In genomic region chr2:201116115-201116958, GRCh38 we compare ENCODE assay signal across 8 cellular contexts. TPM values are rescaled to one million over a fixed set of nuclear protein-coding genes. Genes with fewer than 3 reads are reported as not detected.
DNase-seq lines count a peak whose midpoint lies in the region; ATAC-seq, FAIRE-seq and TF ChIP-seq lines count a peak whose summit lies in the region.

Gene CFLAR (plus strand): TSS chr2:201116164. CDS start chr2:201129866, 13,702 bp downstream.

- H4K20me1 ChIP-seq in DND-41 (ENCODE audit: insufficient read depth, low read length), result no peaks in the 10 kb centered on the region

- DNase-seq in DND-41 (peak; percentile 83), SJSA1 (ENCODE audit: low read depth in 1 of 2, low spot score in 2 of 2) (peak; percentile 81 to 82), frontal cortex (ENCODE audit: low spot score in 2 of 2) (peak; percentile 53 to 55), nucleus accumbens (lab: John Stamatoyannopoulos, UW) (peak in 51 of 56 donors; percentile 8 to 84 (median 65)), suprapubic skin (ENCODE audit: low spot score in 2 of 2) (peak; percentile 88)
- DNase-seq in activated naive CD4-positive, alpha-beta T cell treated with Interleukin-2 at 50 U/mL for 16 hours, result peak; percentile 85

- H3K4me1 ChIP-seq in DND-41 (ENCODE audit: insufficient read depth, low read length) (peaks cover 67% of the 10 kb centered on the region), SJSA1 (replicated peaks) (peaks cover 35% of the 10 kb centered on the region), suprapubic skin (peaks cover 39% of the 10 kb centered on the region)

- H3K27ac ChIP-seq in DND-41 (ENCODE audit: low read length) (peak within 1 kb of the TSS; percentile 98), KOPT-K1 (ENCODE audit: low read depth, low read length, poor library complexity, severe bottlenecking) (peak within 1 kb of the TSS; percentile 97), SJSA1 (peak within 1 kb of the TSS; percentile 95), suprapubic skin (peak within 1 kb of the TSS; percentile 100)

- TF ChIP-seq CTCF in DND-41 (IDR thresholded peaks at IDR 0.05; ENCODE audit: borderline replicate concordance, extremely low read depth, low read length, poor library complexity, severe bottlenecking) (no peak), suprapubic skin (IDR thresholded peaks at IDR 0.05) (no peak)

- H3K27me3 ChIP-seq in DND-41 (ENCODE audit: insufficient read depth, low read length, poor library complexity), result no peaks in the 10 kb centered on the region
- H3K27me3 ChIP-seq in SJSA1 (replicated peaks), result no peaks in the 10 kb centered on the region
- H3K27me3 ChIP-seq in suprapubic skin, result no peaks in the 10 kb centered on the region

- peak in 1 of 2 donors; percentile 52 for TF ChIP-seq POLR2A in suprapubic skin (IDR thresholded peaks at IDR 0.05)

- peaks cover 41% of the 10 kb centered on the region for H3K79me2 ChIP-seq in DND-41 (ENCODE audit: insufficient read depth, low read length)

- no peaks in the 10 kb centered on the region for H3K9me3 ChIP-seq in DND-41 (ENCODE audit: insufficient read depth, low read length, severe bottlenecking)
- no peaks in the 10 kb centered on the region for H3K9me3 ChIP-seq in KOPT-K1 (ENCODE audit: insufficient read depth, low read length, poor library complexity, severe bottlenecking)
- no peaks in the 10 kb centered on the region; the same call in 1 of the 2 replicates for H3K9me3 ChIP-seq in SJSA1 (replicated peaks)
- no peaks in the 10 kb centered on the region for H3K9me3 ChIP-seq in suprapubic skin

- peak within 1 kb of the TSS; percentile 73 for H3K4me2 ChIP-seq in DND-41 (ENCODE audit: insufficient read depth, low read length)

- H3K4me3 ChIP-seq in DND-41 (ENCODE audit: low read depth in 1 of 2, low read length in 2 of 2), result peak within 1 kb of the TSS; percentile 75 to 76; a peak in 3 of 4 replicates
- peak within 1 kb of the TSS; percentile 81 for H3K4me3 ChIP-seq in SJSA1
- peak within 1 kb of the TSS; percentile 94 for H3K4me3 ChIP-seq in suprapubic skin

- no peak for TF ChIP-seq EP300 in suprapubic skin (IDR thresholded peaks at IDR 0.05)

- ATAC-seq in DND-41 (ENCODE audit: insufficient read depth, low read depth), result peak; percentile 55
- peak; percentile 39 for ATAC-seq in GM21723 (IDR thresholded peaks at IDR 0.05; ENCODE audit: unreplicated experiment)

- peak within 1 kb of the TSS; percentile 98 for H3K9ac ChIP-seq in DND-41 (ENCODE audit: low read depth, low read length)

- WGBS in suprapubic skin, result under 1% methylated on average over 40 of the region's 75 CpGs

- H2AFZ ChIP-seq in DND-41 (ENCODE audit: low read depth, low read length), result peak within 1 kb of the TSS; percentile 100

- FAIRE-seq in frontal cortex (lab: Jason Lieb, UNC), result no peak

- H3K36me3 ChIP-seq in DND-41 (ENCODE audit: insufficient read depth, low read length) (no peaks in the 10 kb centered on the region), KOPT-K1 (ENCODE audit: insufficient read depth, low read length) (no peaks in the 10 kb centered on the region), SJSA1 (peaks cover 11% of the 10 kb centered on the region), suprapubic skin (no peaks in the 10 kb centered on the region)

RNA-seq across cellular contexts. Expression of gene CFLAR, which starts in this region (rescaled TPM):
- total RNA-seq in SJSA1 (2014; rRNA removed; shearing (Covaris generic)), result 70.4 and 79.7 TPM in 2 replicates
- total RNA-seq in frontal cortex (26.1 TPM), suprapubic skin (100 to 1,000 TPM; 116 to 250 (median 147) TPM)

Comparison
In these comparisons a context has a peak if more than half of its experiments do, and no peak if none do; other contexts are left out.
1. Peak in every context shown above with its lines: DNase-seq, ATAC-seq, H3K4me3 ChIP-seq and H3K27ac ChIP-seq.